In genomic region chr2:233854241-233854981, GRCh38 we compare ENCODE assay signal across 8 cellular contexts. TPM values are rescaled to one million over a fixed set of nuclear protein-coding genes. Genes with fewer than 3 reads are reported as not detected.
A peak's percentile ranks its signal among the peaks of the same experiment; 100 is the strongest.
DNase-seq lines count a peak whose midpoint lies in the region; ATAC-seq and TF ChIP-seq lines count a peak whose summit lies in the region.

TSS of gene HJURP (minus strand) at chr2:233854535. CDS start at chr2:233854500, 35 bp downstream.

- peak; percentile 93 for ATAC-seq in GM21737 (IDR thresholded peaks at IDR 0.05; ENCODE audit: unreplicated experiment)
- ATAC-seq in esophagus mucosa: peak; percentile 96

- DNase-seq in DMS79 (lab: John Stamatoyannopoulos, UW) (peak; percentile 92), KG1 (lab: John Stamatoyannopoulos, UW) (peak; percentile 93), myocyte (ENCODE audit: low read depth) (peak; percentile 98)
- DNase-seq in activated T-cell treated with anti-CD3 and anti-CD28 coated beads, Interleukin-2, amount 50 U/mL, for 1 hour: peak; percentile 84
- peak; percentile 78 to 81 for DNase-seq in stimulated activated CD8-positive, alpha-beta memory T cell treated with anti-CD3 and anti-CD28 coated beads, Interleukin-7, amount 100 ng/mL, for 4 hours (ENCODE audit: low read depth in 2 of 2)

TF ChIP-seq in PFSK-1, 5 proteins besides CTCF, POLR2A, EP300 and RAD21:
- TF ChIP-seq REST (IDR thresholded peaks at IDR 0.05; ENCODE audit: insufficient read depth in 1 of 2, low read depth in 2 of 2, low read length in 2 of 2): no peak
- peak; percentile 91 for TF ChIP-seq TAF1 (IDR thresholded peaks at IDR 0.05; ENCODE audit: borderline replicate concordance, insufficient read depth, low read length)
- TF ChIP-seq POLR2AphosphoS5 (IDR thresholded peaks at IDR 0.05; ENCODE audit: low read depth, low read length): peak; percentile 79
- peak; percentile 72 for TF ChIP-seq FOXP2 (optimal IDR thresholded peaks at IDR 0.05; ENCODE audit: borderline replicate concordance, extremely low read depth, extremely low read length, insufficient read depth)
- peak; percentile 70; the same call in 1 of the 2 replicates for TF ChIP-seq SIN3A (IDR thresholded peaks at IDR 0.05; ENCODE audit: borderline replicate concordance, insufficient read depth, low read length)

RNA-seq across cellular contexts. Expression of gene HJURP, which starts in this region (rescaled TPM):
- 23.6 TPM for polyA plus RNA-seq in PFSK-1 (2012; ENCODE audit: insufficient read length, low read depth)
- total RNA-seq in esophagus mucosa (9.4 TPM), myocyte (0.62 and 1.4 TPM in 2 replicates)
- polyA plus RNA-seq in myocyte (2012): 0.29 TPM

Comparison
In these comparisons a context has a peak if more than half of its experiments do, and no peak if none do; other contexts are left out.
1. Peak in every context shown above with its lines: DNase-seq and ATAC-seq.